Comparison of ENCODE assay signal across 8 cellular contexts in the genomic region with DNA sequence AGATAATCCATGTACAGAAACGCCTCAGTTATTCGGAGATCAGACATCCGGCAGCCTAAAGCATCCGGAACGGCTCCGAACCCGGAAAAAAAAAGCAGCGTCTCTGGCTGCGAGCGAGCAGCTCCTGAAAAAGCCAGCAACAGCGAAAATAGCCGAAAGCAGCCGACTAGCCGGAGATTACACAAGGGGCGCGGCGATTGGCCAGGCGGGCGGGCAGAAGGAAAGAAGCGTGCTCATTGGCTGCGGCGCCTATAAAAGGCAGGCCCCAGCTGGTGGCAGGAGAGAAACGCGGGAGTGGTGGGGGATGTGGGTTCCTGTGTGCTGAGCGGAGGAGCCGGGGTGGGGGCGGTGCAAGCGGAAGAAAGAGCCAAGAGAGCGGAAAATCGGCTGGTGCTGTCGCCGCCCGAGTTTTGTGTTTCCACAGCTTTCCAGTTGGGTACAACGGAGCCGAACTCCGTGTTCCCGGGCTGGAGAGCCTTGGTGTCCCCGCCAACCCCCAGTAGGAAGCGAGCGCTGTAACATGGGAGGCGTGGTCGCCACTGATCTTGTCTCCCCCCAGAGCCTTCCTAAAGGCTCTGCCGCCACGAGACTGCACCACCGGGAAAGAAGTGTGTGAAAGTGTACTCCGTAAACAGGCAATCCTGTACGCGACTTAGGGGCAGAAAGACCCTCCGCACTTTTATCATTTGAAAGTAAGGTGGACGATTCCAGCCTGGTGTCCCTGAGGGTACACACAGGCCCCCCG. TPM values are rescaled to one million over a fixed set of nuclear protein-coding genes. Genes with fewer than 3 reads are reported as not detected.
DNase-seq lines count a peak whose midpoint lies in the region; ATAC-seq, FAIRE-seq and TF ChIP-seq lines count a peak whose summit lies in the region.

TSS of gene ARL15 (minus strand) at position 141 of the 745 bp plus-strand sequence.

- TF ChIP-seq CTCF in upper lobe of right lung (IDR thresholded peaks at IDR 0.05) = no peak

- peak; percentile 93 for FAIRE-seq in GM12892 (lab: Jason Lieb, UNC)

- no peaks in the 10 kb centered on the region for H3K9me3 ChIP-seq in upper lobe of right lung

- peaks cover 8% of the 10 kb centered on the region for H3K4me1 ChIP-seq in upper lobe of right lung

- TF ChIP-seq POLR2A in GM12892 (IDR thresholded peaks at IDR 0.05; ENCODE audit: low read depth, low read length) = peak; percentile 98

- peak; percentile 94 for ATAC-seq in HG02852 (IDR thresholded peaks at IDR 0.05; ENCODE audit: unreplicated experiment)
- peak; percentile 98 to 99 for ATAC-seq in left cardiac atrium
- peak; percentile 97 for ATAC-seq in upper lobe of right lung

- DNase-seq in GM12892 (ENCODE audit: insufficient read length) (peak; percentile 89), NCI-H146 (lab: John Stamatoyannopoulos, UW) (peak; percentile 98), T-helper 1 cell (peak; percentile 95 to 98 (median 97)), amniotic epithelial cell (ENCODE audit: low read depth) (peak; percentile 94), left cardiac atrium (peak; percentile 99), posterior vena cava (ENCODE audit: low spot score) (peak; percentile 100), upper lobe of right lung (peak; percentile 99)

- H3K4me3 ChIP-seq in upper lobe of right lung = peak within 1 kb of the TSS; percentile 97

- peak within 1 kb of the TSS; percentile 92 for H3K27ac ChIP-seq in upper lobe of right lung

- intact Hi-C loops in left cardiac atrium (cut with DNase I) (loop anchor here (2.0 to 10.0 kb wide), 3 partner anchors 56 to 107 kb away; no protein-coding TSS in a partner anchor), posterior vena cava (cut with DNase I) (no loop called here), upper lobe of right lung (cut with DNase I) (no loop called here)

- H3K27me3 ChIP-seq in upper lobe of right lung = no peaks in the 10 kb centered on the region

- no peaks in the 10 kb centered on the region for H3K36me3 ChIP-seq in upper lobe of right lung

RNA-seq across cellular contexts. Expression of gene ARL15, which starts in this region (rescaled TPM):
- polyA plus RNA-seq in GM12892 (2012; ENCODE audit: missing spikeins) = 5.2 TPM
- 10 to 100 TPM; 19.0 to 22.7 TPM for total RNA-seq in left cardiac atrium
- total RNA-seq in posterior vena cava = 10 to 100 TPM; 30.6 to 35.7 TPM
- total RNA-seq in upper lobe of right lung = 29.5 TPM

Comparison
In these comparisons a context has a peak if more than half of its experiments do, and no peak if none do; other contexts are left out.
1. Peak in every context shown above with its lines: DNase-seq, ATAC-seq, H3K4me3 ChIP-seq and H3K27ac ChIP-seq.
2. intact Hi-C loops: an anchor here in left cardiac atrium (2.0 to 10.0 kb wide); none called in posterior vena cava and upper lobe of right lung.